In the genomic region with DNA sequence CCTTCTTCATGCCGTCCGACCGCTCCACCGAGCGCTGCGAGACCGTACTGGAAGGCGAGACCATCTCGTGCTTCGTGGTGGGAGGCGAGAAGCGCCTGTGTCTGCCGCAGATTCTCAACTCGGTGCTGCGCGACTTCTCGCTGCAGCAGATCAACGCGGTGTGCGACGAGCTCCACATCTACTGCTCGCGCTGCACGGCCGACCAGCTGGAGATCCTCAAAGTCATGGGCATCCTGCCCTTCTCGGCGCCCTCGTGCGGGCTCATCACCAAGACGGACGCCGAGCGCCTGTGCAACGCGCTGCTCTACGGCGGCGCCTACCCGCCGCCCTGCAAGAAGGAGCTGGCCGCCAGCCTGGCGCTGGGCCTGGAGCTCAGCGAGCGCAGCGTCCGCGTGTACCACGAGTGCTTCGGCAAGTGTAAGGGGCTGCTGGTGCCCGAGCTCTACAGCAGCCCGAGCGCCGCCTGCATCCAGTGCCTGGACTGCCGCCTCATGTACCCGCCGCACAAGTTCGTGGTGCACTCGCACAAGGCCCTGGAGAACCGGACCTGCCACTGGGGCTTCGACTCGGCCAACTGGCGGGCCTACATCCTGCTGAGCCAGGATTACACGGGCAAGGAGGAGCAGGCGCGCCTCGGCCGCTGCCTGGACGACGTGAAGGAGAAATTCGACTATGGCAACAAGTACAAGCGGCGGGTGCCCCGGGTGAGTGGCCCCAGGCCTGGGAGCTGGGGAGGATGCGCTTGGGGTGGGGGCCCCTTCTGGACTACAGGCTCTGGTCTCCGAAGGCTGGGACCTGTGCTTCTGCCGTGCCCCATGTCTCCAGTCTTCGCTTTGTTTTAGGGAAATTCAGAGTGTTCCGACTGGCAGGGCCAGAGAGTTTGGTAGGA, we compare ENCODE assay signal across 1 cellular context.
TF ChIP-seq lines count a peak whose summit lies in the region.

No MANE protein-coding gene starts in this region.

TF ChIP-seq in HepG2, 621 proteins besides CTCF, POLR2A, EP300 and RAD21 (continues in another document):
- TF ChIP-seq ZNF180 (CRISPR knock-in tag; IDR thresholded peaks at IDR 0.05; ENCODE audit: borderline replicate concordance, low read depth) (no peak), TAF15 (IDR thresholded peaks at IDR 0.05; ENCODE audit: low read depth, low read length, poor library complexity, severe bottlenecking) (no peak), CAMTA2 (CRISPR knock-in tag; IDR thresholded peaks at IDR 0.05; ENCODE audit: borderline replicate concordance) (no peak), NAIF1 (CRISPR knock-in tag; IDR thresholded peaks at IDR 0.05; ENCODE audit: borderline replicate concordance) (no peak), ZNF879 (CRISPR knock-in tag; IDR thresholded peaks at IDR 0.05) (no peak), KLF11 (CRISPR knock-in tag; IDR thresholded peaks at IDR 0.05) (no peak), HNRNPLL (IDR thresholded peaks at IDR 0.05; ENCODE audit: low read depth, low read length, poor library complexity, severe bottlenecking) (peak; percentile 22), ARNT (IDR thresholded peaks at IDR 0.05) (no peak), ZNF782 (CRISPR knock-in tag; IDR thresholded peaks at IDR 0.05; ENCODE audit: borderline replicate concordance) (no peak), SSRP1 (CRISPR knock-in tag; IDR thresholded peaks at IDR 0.05) (no peak), HMGA1 (CRISPR knock-in tag; conservative IDR thresholded peaks at IDR 0.05) (no peak), ZNF260 (CRISPR knock-in tag; IDR thresholded peaks at IDR 0.05; ENCODE audit: borderline replicate concordance, low read depth) (no peak), SALL2 (CRISPR knock-in tag; IDR thresholded peaks at IDR 0.05) (no peak), ZNF619 (CRISPR knock-in tag; IDR thresholded peaks at IDR 0.05) (0 out of 2 replicates have a peak, but pooled peaks have one; percentile 22), TCF7L2 (IDR thresholded peaks at IDR 0.05; ENCODE audit: low read depth, low read length) (no peak), TOPORS (CRISPR knock-in tag; IDR thresholded peaks at IDR 0.05) (no peak), RBFOX2 (IDR thresholded peaks at IDR 0.05; ENCODE audit: low read depth, low read length) (peak; percentile 63), ZNF557 (CRISPR knock-in tag; IDR thresholded peaks at IDR 0.05) (no peak), FOXP1 (IDR thresholded peaks at IDR 0.05) (no peak), FOXP1 (CRISPR knock-in tag; IDR thresholded peaks at IDR 0.05) (no peak), SRSF1 (optimal IDR thresholded peaks at IDR 0.05; ENCODE audit: low read depth, low read length) (no peak), HOXA3 (CRISPR knock-in tag; IDR thresholded peaks at IDR 0.05) (0 out of 2 replicates have a peak, but pooled peaks have one; percentile 19), ZFY (CRISPR knock-in tag; IDR thresholded peaks at IDR 0.05) (peak; percentile 25), GTF2F1 (IDR thresholded peaks at IDR 0.05; ENCODE audit: low read length) (no peak), ZBTB21 (CRISPR knock-in tag; IDR thresholded peaks at IDR 0.05) (no peak), GFI1 (CRISPR knock-in tag; IDR thresholded peaks at IDR 0.05; ENCODE audit: borderline replicate concordance) (no peak), ZNF883 (CRISPR knock-in tag; IDR thresholded peaks at IDR 0.05; ENCODE audit: not compliant biosample characterization) (no peak), MTA3 (CRISPR knock-in tag; IDR thresholded peaks at IDR 0.05) (no peak), EEA1 (CRISPR knock-in tag; IDR thresholded peaks at IDR 0.05; ENCODE audit: borderline replicate concordance) (no peak), ZNF841 (CRISPR knock-in tag; IDR thresholded peaks at IDR 0.05; ENCODE audit: borderline replicate concordance) (no peak), ZNF562 (CRISPR knock-in tag; IDR thresholded peaks at IDR 0.05; ENCODE audit: borderline replicate concordance) (no peak)
- TF ChIP-seq, protein P1, sequence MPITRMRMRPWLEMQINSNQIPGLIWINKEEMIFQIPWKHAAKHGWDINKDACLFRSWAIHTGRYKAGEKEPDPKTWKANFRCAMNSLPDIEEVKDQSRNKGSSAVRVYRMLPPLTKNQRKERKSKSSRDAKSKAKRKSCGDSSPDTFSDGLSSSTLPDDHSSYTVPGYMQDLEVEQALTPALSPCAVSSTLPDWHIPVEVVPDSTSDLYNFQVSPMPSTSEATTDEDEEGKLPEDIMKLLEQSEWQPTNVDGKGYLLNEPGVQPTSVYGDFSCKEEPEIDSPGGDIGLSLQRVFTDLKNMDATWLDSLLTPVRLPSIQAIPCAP (CRISPR knock-in tag; IDR thresholded peaks at IDR 0.05; ENCODE audit: low read depth) = 0 out of 2 replicates have a peak, but pooled peaks have one; percentile 30
- TF ChIP-seq, protein P2, sequence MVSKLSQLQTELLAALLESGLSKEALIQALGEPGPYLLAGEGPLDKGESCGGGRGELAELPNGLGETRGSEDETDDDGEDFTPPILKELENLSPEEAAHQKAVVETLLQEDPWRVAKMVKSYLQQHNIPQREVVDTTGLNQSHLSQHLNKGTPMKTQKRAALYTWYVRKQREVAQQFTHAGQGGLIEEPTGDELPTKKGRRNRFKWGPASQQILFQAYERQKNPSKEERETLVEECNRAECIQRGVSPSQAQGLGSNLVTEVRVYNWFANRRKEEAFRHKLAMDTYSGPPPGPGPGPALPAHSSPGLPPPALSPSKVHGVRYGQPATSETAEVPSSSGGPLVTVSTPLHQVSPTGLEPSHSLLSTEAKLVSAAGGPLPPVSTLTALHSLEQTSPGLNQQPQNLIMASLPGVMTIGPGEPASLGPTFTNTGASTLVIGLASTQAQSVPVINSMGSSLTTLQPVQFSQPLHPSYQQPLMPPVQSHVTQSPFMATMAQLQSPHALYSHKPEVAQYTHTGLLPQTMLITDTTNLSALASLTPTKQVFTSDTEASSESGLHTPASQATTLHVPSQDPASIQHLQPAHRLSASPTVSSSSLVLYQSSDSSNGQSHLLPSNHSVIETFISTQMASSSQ (IDR thresholded peaks at IDR 0.05; ENCODE audit: low read depth) = no peak
- TF ChIP-seq, protein P2 (CRISPR knock-in tag; IDR thresholded peaks at IDR 0.05; ENCODE audit: borderline replicate concordance) = no peak
- TF ChIP-seq, protein P3, sequence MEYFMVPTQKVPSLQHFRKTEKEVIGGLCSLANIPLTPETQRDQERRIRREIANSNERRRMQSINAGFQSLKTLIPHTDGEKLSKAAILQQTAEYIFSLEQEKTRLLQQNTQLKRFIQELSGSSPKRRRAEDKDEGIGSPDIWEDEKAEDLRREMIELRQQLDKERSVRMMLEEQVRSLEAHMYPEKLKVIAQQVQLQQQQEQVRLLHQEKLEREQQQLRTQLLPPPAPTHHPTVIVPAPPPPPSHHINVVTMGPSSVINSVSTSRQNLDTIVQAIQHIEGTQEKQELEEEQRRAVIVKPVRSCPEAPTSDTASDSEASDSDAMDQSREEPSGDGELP (IDR thresholded peaks at IDR 0.05; ENCODE audit: borderline replicate concordance, low read depth) = peak; percentile 48; the same call in 1 of the 2 replicates
- TF ChIP-seq, protein P4, sequence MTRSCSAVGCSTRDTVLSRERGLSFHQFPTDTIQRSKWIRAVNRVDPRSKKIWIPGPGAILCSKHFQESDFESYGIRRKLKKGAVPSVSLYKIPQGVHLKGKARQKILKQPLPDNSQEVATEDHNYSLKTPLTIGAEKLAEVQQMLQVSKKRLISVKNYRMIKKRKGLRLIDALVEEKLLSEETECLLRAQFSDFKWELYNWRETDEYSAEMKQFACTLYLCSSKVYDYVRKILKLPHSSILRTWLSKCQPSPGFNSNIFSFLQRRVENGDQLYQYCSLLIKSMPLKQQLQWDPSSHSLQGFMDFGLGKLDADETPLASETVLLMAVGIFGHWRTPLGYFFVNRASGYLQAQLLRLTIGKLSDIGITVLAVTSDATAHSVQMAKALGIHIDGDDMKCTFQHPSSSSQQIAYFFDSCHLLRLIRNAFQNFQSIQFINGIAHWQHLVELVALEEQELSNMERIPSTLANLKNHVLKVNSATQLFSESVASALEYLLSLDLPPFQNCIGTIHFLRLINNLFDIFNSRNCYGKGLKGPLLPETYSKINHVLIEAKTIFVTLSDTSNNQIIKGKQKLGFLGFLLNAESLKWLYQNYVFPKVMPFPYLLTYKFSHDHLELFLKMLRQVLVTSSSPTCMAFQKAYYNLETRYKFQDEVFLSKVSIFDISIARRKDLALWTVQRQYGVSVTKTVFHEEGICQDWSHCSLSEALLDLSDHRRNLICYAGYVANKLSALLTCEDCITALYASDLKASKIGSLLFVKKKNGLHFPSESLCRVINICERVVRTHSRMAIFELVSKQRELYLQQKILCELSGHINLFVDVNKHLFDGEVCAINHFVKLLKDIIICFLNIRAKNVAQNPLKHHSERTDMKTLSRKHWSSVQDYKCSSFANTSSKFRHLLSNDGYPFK (CRISPR knock-in tag; IDR thresholded peaks at IDR 0.05; ENCODE audit: borderline replicate concordance) = no peak; the same call in 1 of the 2 replicates
- TF ChIP-seq, protein P5, sequence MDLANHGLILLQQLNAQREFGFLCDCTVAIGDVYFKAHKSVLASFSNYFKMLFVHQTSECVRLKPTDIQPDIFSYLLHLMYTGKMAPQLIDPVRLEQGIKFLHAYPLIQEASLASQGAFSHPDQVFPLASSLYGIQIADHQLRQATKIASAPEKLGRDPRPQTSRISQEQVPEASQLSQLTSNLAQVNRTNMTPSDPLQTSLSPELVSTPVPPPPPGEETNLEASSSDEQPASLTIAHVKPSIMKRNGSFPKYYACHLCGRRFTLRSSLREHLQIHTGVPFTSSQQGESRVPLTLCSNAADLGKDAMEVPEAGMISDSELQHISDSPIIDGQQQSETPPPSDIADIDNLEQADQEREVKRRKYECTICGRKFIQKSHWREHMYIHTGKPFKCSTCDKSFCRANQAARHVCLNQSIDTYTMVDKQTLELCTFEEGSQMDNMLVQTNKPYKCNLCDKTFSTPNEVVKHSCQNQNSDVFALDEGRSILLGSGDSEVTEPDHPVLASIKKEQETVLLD (CRISPR knock-in tag; IDR thresholded peaks at IDR 0.05; ENCODE audit: low read depth) = no peak
- TF ChIP-seq, protein P6, sequence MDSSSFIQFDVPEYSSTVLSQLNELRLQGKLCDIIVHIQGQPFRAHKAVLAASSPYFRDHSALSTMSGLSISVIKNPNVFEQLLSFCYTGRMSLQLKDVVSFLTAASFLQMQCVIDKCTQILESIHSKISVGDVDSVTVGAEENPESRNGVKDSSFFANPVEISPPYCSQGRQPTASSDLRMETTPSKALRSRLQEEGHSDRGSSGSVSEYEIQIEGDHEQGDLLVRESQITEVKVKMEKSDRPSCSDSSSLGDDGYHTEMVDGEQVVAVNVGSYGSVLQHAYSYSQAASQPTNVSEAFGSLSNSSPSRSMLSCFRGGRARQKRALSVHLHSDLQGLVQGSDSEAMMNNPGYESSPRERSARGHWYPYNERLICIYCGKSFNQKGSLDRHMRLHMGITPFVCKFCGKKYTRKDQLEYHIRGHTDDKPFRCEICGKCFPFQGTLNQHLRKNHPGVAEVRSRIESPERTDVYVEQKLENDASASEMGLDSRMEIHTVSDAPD (CRISPR knock-in tag; IDR thresholded peaks at IDR 0.05) = no peak
- TF ChIP-seq, protein P7, sequence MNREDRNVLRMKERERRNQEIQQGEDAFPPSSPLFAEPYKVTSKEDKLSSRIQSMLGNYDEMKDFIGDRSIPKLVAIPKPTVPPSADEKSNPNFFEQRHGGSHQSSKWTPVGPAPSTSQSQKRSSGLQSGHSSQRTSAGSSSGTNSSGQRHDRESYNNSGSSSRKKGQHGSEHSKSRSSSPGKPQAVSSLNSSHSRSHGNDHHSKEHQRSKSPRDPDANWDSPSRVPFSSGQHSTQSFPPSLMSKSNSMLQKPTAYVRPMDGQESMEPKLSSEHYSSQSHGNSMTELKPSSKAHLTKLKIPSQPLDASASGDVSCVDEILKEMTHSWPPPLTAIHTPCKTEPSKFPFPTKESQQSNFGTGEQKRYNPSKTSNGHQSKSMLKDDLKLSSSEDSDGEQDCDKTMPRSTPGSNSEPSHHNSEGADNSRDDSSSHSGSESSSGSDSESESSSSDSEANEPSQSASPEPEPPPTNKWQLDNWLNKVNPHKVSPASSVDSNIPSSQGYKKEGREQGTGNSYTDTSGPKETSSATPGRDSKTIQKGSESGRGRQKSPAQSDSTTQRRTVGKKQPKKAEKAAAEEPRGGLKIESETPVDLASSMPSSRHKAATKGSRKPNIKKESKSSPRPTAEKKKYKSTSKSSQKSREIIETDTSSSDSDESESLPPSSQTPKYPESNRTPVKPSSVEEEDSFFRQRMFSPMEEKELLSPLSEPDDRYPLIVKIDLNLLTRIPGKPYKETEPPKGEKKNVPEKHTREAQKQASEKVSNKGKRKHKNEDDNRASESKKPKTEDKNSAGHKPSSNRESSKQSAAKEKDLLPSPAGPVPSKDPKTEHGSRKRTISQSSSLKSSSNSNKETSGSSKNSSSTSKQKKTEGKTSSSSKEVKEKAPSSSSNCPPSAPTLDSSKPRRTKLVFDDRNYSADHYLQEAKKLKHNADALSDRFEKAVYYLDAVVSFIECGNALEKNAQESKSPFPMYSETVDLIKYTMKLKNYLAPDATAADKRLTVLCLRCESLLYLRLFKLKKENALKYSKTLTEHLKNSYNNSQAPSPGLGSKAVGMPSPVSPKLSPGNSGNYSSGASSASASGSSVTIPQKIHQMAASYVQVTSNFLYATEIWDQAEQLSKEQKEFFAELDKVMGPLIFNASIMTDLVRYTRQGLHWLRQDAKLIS (CRISPR knock-in tag; IDR thresholded peaks at IDR 0.05) = 0 out of 2 replicates have a peak, but pooled peaks have one; percentile 31
- TF ChIP-seq, protein P8, sequence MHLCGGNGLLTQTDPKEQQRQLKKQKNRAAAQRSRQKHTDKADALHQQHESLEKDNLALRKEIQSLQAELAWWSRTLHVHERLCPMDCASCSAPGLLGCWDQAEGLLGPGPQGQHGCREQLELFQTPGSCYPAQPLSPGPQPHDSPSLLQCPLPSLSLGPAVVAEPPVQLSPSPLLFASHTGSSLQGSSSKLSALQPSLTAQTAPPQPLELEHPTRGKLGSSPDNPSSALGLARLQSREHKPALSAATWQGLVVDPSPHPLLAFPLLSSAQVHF (CRISPR knock-in tag; IDR thresholded peaks at IDR 0.05) = no peak
